8 cellular contexts compared by ENCODE assay signal in the genomic region with DNA sequence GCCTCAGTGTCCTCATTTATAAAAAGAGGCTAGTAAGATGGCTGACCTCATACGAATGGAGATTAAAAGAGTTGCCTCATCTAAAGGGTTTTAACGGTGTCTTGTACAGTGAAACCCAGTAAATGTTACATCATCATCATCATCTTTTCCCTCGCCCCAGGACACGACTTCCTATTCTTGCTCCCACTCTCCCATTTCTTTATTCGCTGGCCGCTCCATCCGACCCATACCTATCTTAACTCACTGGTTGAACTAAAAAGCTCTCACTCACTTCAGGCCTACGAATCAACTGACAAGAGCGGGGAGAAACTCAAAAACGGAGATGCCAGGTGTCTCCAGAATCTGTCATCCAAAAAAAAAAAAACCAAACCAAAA. TPM values are rescaled to one million over a fixed set of nuclear protein-coding genes. Genes with fewer than 3 reads are reported as not detected.
DNase-seq lines count a peak whose midpoint lies in the region; ATAC-seq and TF ChIP-seq lines count a peak whose summit lies in the region.

No MANE protein-coding gene starts in this region.

- ATAC-seq in GM18517 (IDR thresholded peaks at IDR 0.05; ENCODE audit: unreplicated experiment) (peak; percentile 27), HG03039 (IDR thresholded peaks at IDR 0.05; ENCODE audit: unreplicated experiment) (peak; percentile 5), RWPE2 (ENCODE audit: low read depth) (peak; percentile 16; the same call in 1 of the 3 replicates)

- H2AFZ ChIP-seq in neural cell (ENCODE audit: low read depth, low read length): peak overlapping the region; percentile 83

- H3K36me3 ChIP-seq in RWPE2 (ENCODE audit: low read depth) (peaks cover 31% of the 10 kb centered on the region), neural cell (ENCODE audit: insufficient read depth, low read length) (no peaks in the 10 kb centered on the region)

- H3F3A ChIP-seq in neural cell (ENCODE audit: insufficient read depth, low read length, poor library complexity, severe bottlenecking): no peaks in the 10 kb centered on the region

- H3K9me2 ChIP-seq in neural cell (ENCODE audit: insufficient read depth, low read length): no peaks in the 10 kb centered on the region

- DNase-seq in AG10803 (ENCODE audit: low read depth): peak; percentile 56
- no peak for DNase-seq in RWPE2 (ENCODE audit: low spot score)
- no peak for DNase-seq in epithelial cell of prostate (ENCODE audit: low read depth, low spot score)
- no peak for DNase-seq in T-helper 1 cell
- DNase-seq in SK-N-DZ (ENCODE audit: low spot score): no peak

- H3K4me1 ChIP-seq in RWPE2 (ENCODE audit: insufficient read depth, poor library complexity, severe bottlenecking): peaks cover 5% of the 10 kb centered on the region

- H3K27me3 ChIP-seq in RWPE2 (ENCODE audit: insufficient read depth, poor library complexity, severe bottlenecking): no peaks in the 10 kb centered on the region
- H3K27me3 ChIP-seq in neural cell (ENCODE audit: insufficient read depth, low read depth, low read length): no peaks in the 10 kb centered on the region

- H3K4me2 ChIP-seq in neural cell (ENCODE audit: low read length): peak overlapping the region; percentile 72

- TF ChIP-seq EP300 in neural cell (conservative IDR thresholded peaks at IDR 0.05; ENCODE audit: poor library complexity, severe bottlenecking): no peak

- TF ChIP-seq RAD21 in neural cell (conservative IDR thresholded peaks at IDR 0.05): no peak

- H3K27ac ChIP-seq in RWPE2 (ENCODE audit: poor library complexity, severe bottlenecking) (peak overlapping the region; percentile 65), epithelial cell of prostate (peak overlapping the region; percentile 83), neural cell (ENCODE audit: low read length) (peak overlapping the region; percentile 92)

- H3K9me3 ChIP-seq in RWPE2 (ENCODE audit: severe bottlenecking) (no peaks in the 10 kb centered on the region), neural cell (ENCODE audit: low read length) (no peaks in the 10 kb centered on the region)

- H3K79me2 ChIP-seq in neural cell (replicated peaks; ENCODE audit: insufficient read depth, low read length): no peaks in the 10 kb centered on the region

- peak overlapping the region; percentile 90 for H3K4me3 ChIP-seq in AG10803 (ENCODE audit: low read length)
- peak overlapping the region; percentile 49 for H3K4me3 ChIP-seq in RWPE2 (ENCODE audit: severe bottlenecking)
- peak overlapping the region; percentile 66 for H3K4me3 ChIP-seq in neural cell (ENCODE audit: low read length)

- H3K9ac ChIP-seq in neural cell (ENCODE audit: low read length): peak overlapping the region; percentile 82

- TF ChIP-seq CTCF in AG10803 (conservative IDR thresholded peaks at IDR 0.05; ENCODE audit: low read length): no peak
- no peak for TF ChIP-seq CTCF in RWPE2 (IDR thresholded peaks at IDR 0.05; ENCODE audit: poor library complexity, severe bottlenecking)
- TF ChIP-seq CTCF in neural cell (IDR thresholded peaks at IDR 0.05; ENCODE audit: poor library complexity, severe bottlenecking): no peak

- H4K20me1 ChIP-seq in neural cell (ENCODE audit: insufficient read depth): no peaks in the 10 kb centered on the region

TF ChIP-seq in neural cell, 6 proteins besides CTCF, POLR2A, EP300 and RAD21:
- TF ChIP-seq SMC3 (conservative IDR thresholded peaks at IDR 0.05; ENCODE audit: poor library complexity) (no peak), POLR2AphosphoS5 (IDR thresholded peaks at IDR 0.05) (no peak), MXI1 (conservative IDR thresholded peaks at IDR 0.05; ENCODE audit: poor library complexity, severe bottlenecking) (no peak), EZH2 (IDR thresholded peaks at IDR 0.05; ENCODE audit: borderline replicate concordance, insufficient read depth, low read length, poor library complexity, severe bottlenecking) (no peak), TAF1 (IDR thresholded peaks at IDR 0.05; ENCODE audit: low read depth) (no peak)
- TF ChIP-seq, protein P1, sequence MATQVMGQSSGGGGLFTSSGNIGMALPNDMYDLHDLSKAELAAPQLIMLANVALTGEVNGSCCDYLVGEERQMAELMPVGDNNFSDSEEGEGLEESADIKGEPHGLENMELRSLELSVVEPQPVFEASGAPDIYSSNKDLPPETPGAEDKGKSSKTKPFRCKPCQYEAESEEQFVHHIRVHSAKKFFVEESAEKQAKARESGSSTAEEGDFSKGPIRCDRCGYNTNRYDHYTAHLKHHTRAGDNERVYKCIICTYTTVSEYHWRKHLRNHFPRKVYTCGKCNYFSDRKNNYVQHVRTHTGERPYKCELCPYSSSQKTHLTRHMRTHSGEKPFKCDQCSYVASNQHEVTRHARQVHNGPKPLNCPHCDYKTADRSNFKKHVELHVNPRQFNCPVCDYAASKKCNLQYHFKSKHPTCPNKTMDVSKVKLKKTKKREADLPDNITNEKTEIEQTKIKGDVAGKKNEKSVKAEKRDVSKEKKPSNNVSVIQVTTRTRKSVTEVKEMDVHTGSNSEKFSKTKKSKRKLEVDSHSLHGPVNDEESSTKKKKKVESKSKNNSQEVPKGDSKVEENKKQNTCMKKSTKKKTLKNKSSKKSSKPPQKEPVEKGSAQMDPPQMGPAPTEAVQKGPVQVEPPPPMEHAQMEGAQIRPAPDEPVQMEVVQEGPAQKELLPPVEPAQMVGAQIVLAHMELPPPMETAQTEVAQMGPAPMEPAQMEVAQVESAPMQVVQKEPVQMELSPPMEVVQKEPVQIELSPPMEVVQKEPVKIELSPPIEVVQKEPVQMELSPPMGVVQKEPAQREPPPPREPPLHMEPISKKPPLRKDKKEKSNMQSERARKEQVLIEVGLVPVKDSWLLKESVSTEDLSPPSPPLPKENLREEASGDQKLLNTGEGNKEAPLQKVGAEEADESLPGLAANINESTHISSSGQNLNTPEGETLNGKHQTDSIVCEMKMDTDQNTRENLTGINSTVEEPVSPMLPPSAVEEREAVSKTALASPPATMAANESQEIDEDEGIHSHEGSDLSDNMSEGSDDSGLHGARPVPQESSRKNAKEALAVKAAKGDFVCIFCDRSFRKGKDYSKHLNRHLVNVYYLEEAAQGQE (IDR thresholded peaks at IDR 0.05; ENCODE audit: borderline replicate concordance): no peak
TF ChIP-seq in neural cell: peak in this region for 0.

RNA-seq across cellular contexts. Expression of a gene that starts 0.5 kb away (rescaled TPM):
- 15.7 and 22.8 TPM in 2 replicates for polyA plus RNA-seq in neural cell
- polyA minus RNA-seq in neural cell: 22.9 and 26.6 TPM in 2 replicates
- polyA plus RNA-seq in SK-N-DZ (2014; cell fraction: cytosol; rRNA removed): 4.3 and 6.0 TPM in 2 replicates
- 13.1 and 14.4 TPM in 2 replicates for polyA plus RNA-seq in SK-N-DZ (2014; cell fraction: nucleus; rRNA removed)

RNA-seq across cellular contexts. Expression of a gene that starts 55.8 kb away (rescaled TPM):
- polyA plus RNA-seq in neural cell: 2.1 and 2.5 TPM in 2 replicates
- polyA minus RNA-seq in neural cell: 1.2 and 2.0 TPM in 2 replicates
- not detected in 2 replicates for polyA plus RNA-seq in SK-N-DZ (2014; cell fraction: cytosol; rRNA removed)
- polyA plus RNA-seq in SK-N-DZ (2014; cell fraction: nucleus; rRNA removed): 0.24 TPM in 1 of 2 replicates, not detected in the other
